Comparison of ENCODE assay signal across 1 cellular context in the genomic region with DNA sequence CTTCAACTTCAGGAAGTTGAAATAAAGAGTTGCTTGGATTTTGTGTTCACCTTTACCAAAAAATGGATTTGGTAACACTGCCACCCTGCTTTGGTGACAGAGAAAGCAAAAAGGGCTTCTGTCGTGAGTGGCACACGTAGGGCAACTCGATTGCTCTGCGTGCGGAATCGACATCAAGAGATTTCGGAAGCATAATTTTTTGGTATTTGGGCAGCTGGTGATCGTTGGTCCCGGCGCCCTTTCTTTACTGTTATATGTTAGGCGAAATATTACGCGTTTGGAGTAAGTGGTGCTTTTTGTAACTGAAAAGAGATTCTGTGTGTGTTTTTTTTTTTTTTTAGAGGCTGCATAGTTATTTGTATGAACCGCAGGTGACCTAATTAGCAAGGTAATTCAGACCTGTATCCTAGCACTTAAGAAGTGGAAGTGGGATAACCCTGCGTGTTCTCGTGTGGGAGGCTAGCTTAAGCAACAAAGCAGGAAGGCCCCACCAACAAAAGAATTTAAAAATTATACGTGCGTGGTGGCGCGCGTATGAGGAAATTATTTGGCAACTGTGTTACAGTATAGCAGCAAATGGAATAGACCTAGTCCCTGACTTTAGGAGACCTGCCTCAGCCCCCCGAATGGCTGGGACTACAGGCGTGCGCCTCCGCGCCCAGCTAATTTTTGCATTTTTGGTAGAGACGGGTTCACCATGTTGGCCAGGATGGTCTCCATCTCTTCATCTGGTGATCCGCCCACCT.
A peak's percentile ranks its signal among the peaks of the same experiment; 100 is the strongest.
TF ChIP-seq lines count a peak whose summit lies in the region.

RNU11 (plus strand) TSS at position 108 of the 746 bp plus-strand sequence.

TF ChIP-seq in HCT116, 20 proteins besides CTCF, POLR2A, EP300 and RAD21 (continued from another document):
- TF ChIP-seq FOSL1 (IDR thresholded peaks at IDR 0.05; ENCODE audit: low read depth) (no peak), YY1 (IDR thresholded peaks at IDR 0.05; ENCODE audit: extremely low read depth, insufficient replicate concordance, low read depth, low read length) (peak; percentile 84), TCF7L2 (IDR thresholded peaks at IDR 0.05; ENCODE audit: borderline replicate concordance, extremely low read depth, insufficient read depth, insufficient read length) (peak; percentile 26), CBX3 (IDR thresholded peaks at IDR 0.05; ENCODE audit: low read depth) (no peak)
- TF ChIP-seq, protein P1, sequence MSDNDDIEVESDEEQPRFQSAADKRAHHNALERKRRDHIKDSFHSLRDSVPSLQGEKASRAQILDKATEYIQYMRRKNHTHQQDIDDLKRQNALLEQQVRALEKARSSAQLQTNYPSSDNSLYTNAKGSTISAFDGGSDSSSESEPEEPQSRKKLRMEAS (IDR thresholded peaks at IDR 0.05), result no peak
